10 cellular contexts compared by ENCODE assay signal in the genomic region with DNA sequence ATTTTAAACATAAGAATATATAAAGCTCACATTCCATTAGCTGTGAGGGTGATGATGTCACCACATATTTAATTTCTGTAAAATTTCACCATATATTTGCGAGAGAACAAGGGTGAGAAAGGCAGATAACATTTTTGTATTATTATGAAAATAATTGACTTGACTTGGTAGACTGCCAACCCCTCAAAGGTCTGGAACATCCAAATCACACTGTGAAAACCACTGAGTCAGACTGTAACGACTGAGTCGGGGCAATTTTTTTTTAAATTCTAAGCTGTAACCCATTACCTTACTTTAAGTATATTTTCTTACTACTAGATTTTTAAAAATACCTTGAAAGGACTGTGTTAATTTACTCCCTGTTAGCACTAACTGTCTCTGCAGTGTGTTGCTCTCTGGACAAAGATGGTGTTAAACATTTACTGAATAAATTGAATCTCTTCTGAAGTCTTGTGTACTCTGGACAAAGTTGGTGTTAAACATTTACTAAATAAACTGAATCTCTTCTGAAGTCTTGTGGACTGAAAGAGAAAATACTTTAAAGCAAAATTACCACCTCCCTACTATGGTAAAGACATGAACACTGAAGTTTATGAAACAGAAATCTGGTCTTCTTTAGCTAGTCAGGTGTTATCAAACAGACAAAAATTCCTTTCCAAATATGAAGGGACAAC.
DNase-seq lines count a peak whose midpoint lies in the region; ATAC-seq and TF ChIP-seq lines count a peak whose summit lies in the region.
"Had no signal": no experiment of that assay in that cellular context is flagged by ENCODE, and none has a peak within 500 bp of the region (broad histone marks: within the 10 kb centered on the region; RNA-seq: fewer than 3 reads in every experiment).

No MANE protein-coding gene starts in this region.

- ATAC-seq in GM21528 (IDR thresholded peaks at IDR 0.05; ENCODE audit: low FRiP score, unreplicated experiment) (peak; percentile 64), HG03521 (IDR thresholded peaks at IDR 0.05; ENCODE audit: unreplicated experiment) (peak; percentile 45)

- no peak overlapping the region for H3K4me3 ChIP-seq in fibroblast of mammary gland (ENCODE audit: control insufficient read depth, low read depth, low read length)

- peak; percentile 91 for DNase-seq in ACHN
- DNase-seq in fibroblast of mammary gland (ENCODE audit: low read depth), result peak; percentile 64
- no peak for DNase-seq in superior temporal gyrus (ENCODE audit: extremely low spot score)
- no peak for DNase-seq in NCI-H2227 treated with DMSO at 0.1 percent for 48 hours (lab: John Stamatoyannopoulos, UW)
- no peak for DNase-seq in GM19238 (ENCODE audit: insufficient read length, low spot score)
- no peak for DNase-seq in globus pallidus (ENCODE audit: low spot score)
- DNase-seq: activated naive CD8-positive, alpha-beta T cell treated with anti-CD3 and anti-CD28 coated beads, Interleukin-2, amount 10 ng/mL, durations not matched to agents 7 days and 5 days; NCI-H526 treated with DMSO at 0.1 percent for 48 hours had no signal

- TF ChIP-seq CTCF in fibroblast of mammary gland (conservative IDR thresholded peaks at IDR 0.05; ENCODE audit: control insufficient read depth, insufficient read depth, low read depth, low read length), result no peak

- in situ Hi-C loops in ACHN (cut with HindIII; ENCODE audit: low pct_ligation_motif_present, low pct_unique_long_range_greater_than_20kb, low sequenced_read_pairs), result no loop called here

Comparison
In these comparisons a context has a peak if more than half of its experiments do, and no peak if none do; other contexts are left out.
1. DNase-seq: peak in ACHN (single experiment) and fibroblast of mammary gland (single experiment); none in superior temporal gyrus (single experiment), NCI-H2227 treated with DMSO at 0.1 percent for 48 hours (single experiment), GM19238 (single experiment) and globus pallidus (single experiment).